16 cellular contexts compared by ENCODE assay signal in the genomic region with DNA sequence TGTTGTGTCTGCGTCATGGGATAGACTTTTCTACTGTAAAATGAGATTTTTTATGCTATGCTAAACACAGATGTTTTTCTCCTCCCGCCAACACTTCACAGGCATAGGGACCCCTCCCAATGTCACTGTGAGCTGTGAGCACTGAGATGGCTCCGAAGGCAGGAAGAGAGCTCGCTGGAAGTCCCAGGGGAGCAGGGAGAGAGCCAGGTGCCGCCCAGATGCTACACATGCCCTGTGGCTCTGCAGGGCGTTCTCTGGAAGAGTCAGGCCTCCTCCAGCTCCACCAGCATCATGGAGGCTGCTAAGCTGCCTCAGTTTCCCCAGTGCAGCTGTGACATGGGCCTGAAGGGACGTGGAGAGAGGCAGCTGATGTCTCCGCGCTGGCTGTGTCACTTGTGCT.
"Had no signal": no experiment of that assay in that cellular context is flagged by ENCODE, and none has a peak within 500 bp of the region (broad histone marks: within the 10 kb centered on the region; RNA-seq: fewer than 3 reads in every experiment).

No MANE protein-coding gene starts in this region.

- H3K27ac ChIP-seq: body of pancreas, colonic mucosa, ovary, tibial artery, vagina had no signal

- H3K27me3 ChIP-seq: body of pancreas, colonic mucosa, ovary, vagina had no signal

- H3K4me1 ChIP-seq: body of pancreas, colonic mucosa, tibial artery, vagina had no signal

- H3K9me3 ChIP-seq: colonic mucosa, ovary, tibial artery, vagina had no signal

- H3K4me3 ChIP-seq: body of pancreas, colonic mucosa, ovary, tibial artery, vagina had no signal

- ATAC-seq: activated CD8-positive, alpha-beta T cell treated with anti-CD3 and anti-CD28 coated beads, Interleukin-2, amount 10 ng/mL, durations not matched to agents 7 days and 5 days; activated naive CD4-positive, alpha-beta T cell treated with anti-CD3 and anti-CD28 coated beads, Interleukin-2, amount 50 U/mL, for 72 hours; body of pancreas; esophagus mucosa had no signal

- DNase-seq: activated B cell treated with CpG ODN at 0.5 μM for 24 hours; activated CD4-positive, alpha-beta T cell treated with anti-CD3 and anti-CD28 coated beads for 48 hours; activated CD8-positive, alpha-beta memory T cell treated with anti-CD3 and anti-CD28 coated beads, Interleukin-2, amount 50 U/mL, for 4 hours; activated CD8-positive, alpha-beta T cell treated with anti-CD3 and anti-CD28 coated beads, Interleukin-2, amount 10 ng/mL, durations not matched to agents 7 days and 5 days; activated T-cell treated with anti-CD3 and anti-CD28 coated beads, Interleukin-2, amount 50 U/mL, for 48 hours; body of pancreas; colonic mucosa; hypothalamus; mesendoderm; ovary; stimulated activated CD4-positive, alpha-beta T cell treated with anti-CD3 and anti-CD28 coated beads, Interleukin-4, amount 100 ng/mL, for 1 hour; stimulated activated naive CD4-positive, alpha-beta T cell; tibial artery had no signal

- H3K36me3 ChIP-seq: colonic mucosa, ovary, tibial artery, vagina had no signal
